Comparison of ENCODE assay signal across 12 cellular contexts in genomic region chr22:48711031-48711431, GRCh38.
A peak's percentile ranks its signal among the peaks of the same experiment; 100 is the strongest.
DNase-seq lines count a peak whose midpoint lies in the region; ATAC-seq and TF ChIP-seq lines count a peak whose summit lies in the region.
"Had no signal": no experiment of that assay in that cellular context is flagged by ENCODE, and none has a peak within 500 bp of the region (broad histone marks: within the 10 kb centered on the region; RNA-seq: fewer than 3 reads in every experiment).

No MANE protein-coding gene starts in this region.

- no peak overlapping the region for H3K27ac Mint-ChIP-seq in CD14-positive monocyte
- no peak overlapping the region for H3K27ac Mint-ChIP-seq in chondrocyte (ENCODE audit: unreplicated experiment)
- peak overlapping the region; percentile 67 for H3K27ac Mint-ChIP-seq in neural crest cell (ENCODE audit: unreplicated experiment)
- H3K27ac Mint-ChIP-seq: CD4-positive, alpha-beta T cell; IgD-negative memory B cell had no signal

- WGBS in spleen, 5 donors, result 77 to 87% (median 80%) methylated on average over 10 to 11 of the region's 11 CpGs

- TF ChIP-seq POLR2A in spleen (IDR thresholded peaks at IDR 0.05), result no peak

- no peaks in the 10 kb centered on the region for H3K4me1 ChIP-seq in spleen
- H3K4me1 ChIP-seq: BLaER1 treated with 17β-estradiol and CSF1 and Interleukin-3, amounts not matched to agents 10 nM and 100 nM had no signal

- H3K27ac ChIP-seq in spleen, result no peak overlapping the region
- H3K27ac ChIP-seq: BLaER1 treated with 17β-estradiol and CSF1 and Interleukin-3, amounts not matched to agents 10 nM and 100 nM had no signal

- H3K9me3 Mint-ChIP-seq in CD14-positive monocyte (peaks cover 0 to 5% (median 0%) of the 10 kb centered on the region in 7 donors), chondrocyte (ENCODE audit: low read depth) (peaks cover 9% of the 10 kb centered on the region), neural crest cell (peaks cover 5% of the 10 kb centered on the region)

- no peaks in the 10 kb centered on the region for H3K36me3 Mint-ChIP-seq in CD14-positive monocyte
- no peaks in the 10 kb centered on the region for H3K36me3 Mint-ChIP-seq in chondrocyte (ENCODE audit: low read depth)
- H3K36me3 Mint-ChIP-seq in neural crest cell (ENCODE audit: low read depth), result peaks cover 11% of the 10 kb centered on the region
- H3K36me3 Mint-ChIP-seq: IgD-negative memory B cell had no signal

- H3K4me1 Mint-ChIP-seq in CD14-positive monocyte, result no peaks in the 10 kb centered on the region
- no peaks in the 10 kb centered on the region for H3K4me1 Mint-ChIP-seq in chondrocyte (ENCODE audit: low read depth)
- peaks cover 14% of the 10 kb centered on the region for H3K4me1 Mint-ChIP-seq in neural crest cell
- H3K4me1 Mint-ChIP-seq: IgD-negative memory B cell had no signal

- H3K27me3 Mint-ChIP-seq in CD14-positive monocyte (ENCODE audit: low read depth in 3 of 3) (peaks cover 0 to 3% (median 0%) of the 10 kb centered on the region in 3 donors), chondrocyte (ENCODE audit: low read depth) (no peaks in the 10 kb centered on the region), neural crest cell (ENCODE audit: low read depth) (no peaks in the 10 kb centered on the region)
- H3K27me3 Mint-ChIP-seq: CD4-positive, alpha-beta T cell; IgD-negative memory B cell had no signal

- intact Hi-C loops in CD14-positive monocyte (cut with micrococcal nuclease) (no loop called here), spleen (cut with DNase I; ENCODE audit: low total_unique reads) (no loop called here)

- H3K4me3 Mint-ChIP-seq in CD14-positive monocyte (no peak overlapping the region), chondrocyte (ENCODE audit: unreplicated experiment) (no peak overlapping the region), neural crest cell (no peak overlapping the region)
- H3K4me3 Mint-ChIP-seq: CD4-positive, alpha-beta T cell; IgD-negative memory B cell had no signal

- H3K36me3 ChIP-seq in spleen, result no peaks in the 10 kb centered on the region
- H3K36me3 ChIP-seq: BLaER1 treated with 17β-estradiol and CSF1 and Interleukin-3, amounts not matched to agents 10 nM and 100 nM had no signal

- no peak for ATAC-seq in GM18861 (IDR thresholded peaks at IDR 0.05; ENCODE audit: unreplicated experiment)

- DNase-seq in CD14-positive monocyte (ENCODE audit: low spot score) (peak; percentile 6), chondrocyte (ENCODE audit: low spot score) (peak; percentile 64), neural crest cell (ENCODE audit: low read depth, low spot score) (no peak), spleen (peak; percentile 54), COLO829 (ENCODE audit: low spot score) (no peak), middle frontal gyrus (ENCODE audit: extremely low spot score, low spot score) (no peak)
- DNase-seq: ACHN; CD4-positive, alpha-beta T cell; DMS79 had no signal

- TF ChIP-seq CTCF in CD14-positive monocyte (IDR thresholded peaks at IDR 0.05) (no peak), chondrocyte (IDR thresholded peaks at IDR 0.05) (no peak), neural crest cell (conservative IDR thresholded peaks at IDR 0.05) (no peak), spleen (IDR thresholded peaks at IDR 0.05 in 8 of 11, conservative IDR thresholded peaks at IDR 0.05 in 3 of 11) (no peak)

- peaks cover 0 to 10% (median 6%) of the 10 kb centered on the region in 8 donors for H3K9me3 ChIP-seq in spleen

- peaks cover 0 to 13% (median 0%) of the 10 kb centered on the region in 7 donors for H3K27me3 ChIP-seq in spleen (replicated peaks in 1 of 7)
- H3K27me3 ChIP-seq: BLaER1 treated with 17β-estradiol and CSF1 and Interleukin-3, amounts not matched to agents 10 nM and 100 nM had no signal

- no peak overlapping the region for H3K4me3 ChIP-seq in spleen
- H3K4me3 ChIP-seq: BLaER1 treated with 17β-estradiol and CSF1 and Interleukin-3, amounts not matched to agents 10 nM and 100 nM had no signal

Comparison
In these comparisons a context has a peak if more than half of its experiments do, and no peak if none do; other contexts are left out.
1. DNase-seq: peak in CD14-positive monocyte (single experiment), chondrocyte (single experiment) and spleen (single experiment); none in neural crest cell (single experiment), COLO829 (single experiment) and middle frontal gyrus (single experiment).